ENCODE assay signal across 28 cellular contexts in the genomic region with DNA sequence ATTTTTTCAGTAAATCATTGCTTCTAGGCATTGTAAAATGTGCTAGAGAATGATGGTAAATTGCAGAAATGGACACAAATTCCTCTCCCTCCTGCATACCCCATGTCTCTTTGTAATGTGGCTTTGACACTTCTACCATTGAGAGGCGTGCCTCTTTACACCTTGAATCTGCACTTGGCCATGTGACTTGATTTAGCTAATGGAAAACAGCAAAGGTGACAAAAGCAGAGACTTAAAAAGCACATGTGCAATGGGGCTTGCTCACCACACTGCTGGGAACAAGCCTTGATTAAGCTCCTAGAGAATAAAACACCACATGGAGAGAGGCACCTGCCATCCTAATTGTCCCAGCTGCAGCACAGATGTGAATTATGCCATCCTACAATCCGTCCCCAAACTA.
"Had no signal": no experiment of that assay in that cellular context is flagged by ENCODE, and none has a peak within 500 bp of the region (broad histone marks: within the 10 kb centered on the region; RNA-seq: fewer than 3 reads in every experiment).

No MANE protein-coding gene starts in this region.

- H3K4me3 Mint-ChIP-seq: activated CD4-positive, alpha-beta T cell treated with anti-CD3 and anti-CD28 coated beads for 36 hours; activated T-cell treated with anti-CD3 and anti-CD28 coated beads, Interleukin-2, amount 50 U/mL, for 72 hours; dendritic cell treated with granulocyte-macrophage colony-stimulating factor and Interleukin-4, amounts not matched to agents 40 ng/mL and 50 ng/mL, for 4 days; nephron; stimulated activated naive B cell treated with anti-CD40 and anti-IgM and Interleukin-4, amounts not matched to agents 10 μg/mL and 1 μg/mL and 100 μg/mL, for 72 hours had no signal

- H3K27me3 ChIP-seq: breast epithelium, esophagus squamous epithelium, left lung, stomach, thyroid gland, upper lobe of right lung had no signal

- H3K4me3 ChIP-seq: breast epithelium, esophagus squamous epithelium, left lung, lung, skin epidermis, stomach, thyroid gland, upper lobe of right lung had no signal

- FAIRE-seq: endometrium, frontal cortex, islet of Langerhans had no signal

- H3K9me3 Mint-ChIP-seq: dendritic cell treated with granulocyte-macrophage colony-stimulating factor and Interleukin-4, amounts not matched to agents 40 ng/mL and 50 ng/mL, for 4 days; stimulated activated naive B cell treated with anti-CD40 and anti-IgM and Interleukin-4, amounts not matched to agents 10 μg/mL and 1 μg/mL and 100 μg/mL, for 72 hours had no signal

- H3K27ac ChIP-seq: breast epithelium, epithelial cell of prostate, esophagus squamous epithelium, left lung, skin epidermis, stomach, thyroid gland, upper lobe of right lung had no signal

- H3K36me3 ChIP-seq: breast epithelium, esophagus squamous epithelium, left lung, stomach, thyroid gland, upper lobe of right lung had no signal

- H3K27ac Mint-ChIP-seq: activated CD4-positive, alpha-beta T cell treated with anti-CD3 and anti-CD28 coated beads for 36 hours; activated naive CD4-positive, alpha-beta T cell treated with anti-CD3 and anti-CD28 coated beads, Interleukin-2, amount 50 U/mL, for 72 hours; activated T-cell treated with anti-CD3 and anti-CD28 coated beads, Interleukin-2, amount 50 U/mL, for 72 hours; dendritic cell treated with granulocyte-macrophage colony-stimulating factor and Interleukin-4, amounts not matched to agents 40 ng/mL and 50 ng/mL, for 4 days; nephron; stimulated activated naive B cell treated with anti-CD40 and anti-IgM and Interleukin-4, amounts not matched to agents 10 μg/mL and 1 μg/mL and 100 μg/mL, for 72 hours had no signal

- ATAC-seq: activated CD4-positive, alpha-beta T cell treated with anti-CD3 and anti-CD28 coated beads for 36 hours; activated naive CD4-positive, alpha-beta T cell treated with anti-CD3 and anti-CD28 coated beads, Interleukin-2, amount 50 U/mL, for 72 hours; activated T-cell treated with anti-CD3 and anti-CD28 coated beads, Interleukin-2, amount 50 U/mL, for 72 hours; left lung; right cardiac atrium; stimulated activated naive B cell treated with anti-CD40 and anti-IgM and Interleukin-4, amounts not matched to agents 10 μg/mL and 1 μg/mL and 100 μg/mL, for 72 hours; upper lobe of right lung had no signal

- DNase-seq: activated CD4-positive, alpha-beta T cell treated with anti-CD3 and anti-CD28 coated beads for 36 hours; activated CD4-positive, alpha-beta T cell treated with anti-CD3 and anti-CD28 coated beads, Interleukin-2, amount 50 U/mL, for 4 hours; activated CD4-positive, CD25-positive, alpha-beta regulatory T cell; activated naive CD4-positive, alpha-beta T cell; activated T-cell treated with anti-CD3 and anti-CD28 coated beads for 4 hours; activated T-cell treated with anti-CD3 and anti-CD28 coated beads, Interleukin-2, amount 50 U/mL, for 72 hours; central memory CD4-positive, alpha-beta T cell; esophagus squamous epithelium; left lung; mesendoderm; posterior cingulate gyrus; right cardiac atrium; stimulated activated CD4-positive, alpha-beta T cell treated with anti-CD3 and anti-CD28 coated beads, Interleukin-4, amount 100 ng/mL, for 4 hours; stimulated activated CD8-positive, alpha-beta memory T cell treated with anti-CD3 and anti-CD28 coated beads, Interleukin-4, amount 100 ng/mL, for 48 hours; stimulated activated naive B cell treated with anti-CD40 and anti-IgM and Interleukin-4, amounts not matched to agents 10 μg/mL and 1 μg/mL and 100 μg/mL, for 72 hours; stomach; thyroid gland; upper lobe of right lung had no signal

- H3K4me1 ChIP-seq: breast epithelium, esophagus squamous epithelium, left lung, stomach, thyroid gland, upper lobe of right lung had no signal

- H3K4me1 Mint-ChIP-seq: activated CD4-positive, alpha-beta T cell treated with anti-CD3 and anti-CD28 coated beads for 36 hours; nephron had no signal

- H3K9me3 ChIP-seq: breast epithelium, esophagus squamous epithelium, left lung, stomach, thyroid gland, upper lobe of right lung had no signal

- H3K27me3 Mint-ChIP-seq: activated CD4-positive, alpha-beta T cell treated with anti-CD3 and anti-CD28 coated beads for 36 hours; dendritic cell treated with granulocyte-macrophage colony-stimulating factor and Interleukin-4, amounts not matched to agents 40 ng/mL and 50 ng/mL, for 4 days; stimulated activated naive B cell treated with anti-CD40 and anti-IgM and Interleukin-4, amounts not matched to agents 10 μg/mL and 1 μg/mL and 100 μg/mL, for 72 hours had no signal
